Comparison of ENCODE assay signal across 1 cellular context in the genomic region with DNA sequence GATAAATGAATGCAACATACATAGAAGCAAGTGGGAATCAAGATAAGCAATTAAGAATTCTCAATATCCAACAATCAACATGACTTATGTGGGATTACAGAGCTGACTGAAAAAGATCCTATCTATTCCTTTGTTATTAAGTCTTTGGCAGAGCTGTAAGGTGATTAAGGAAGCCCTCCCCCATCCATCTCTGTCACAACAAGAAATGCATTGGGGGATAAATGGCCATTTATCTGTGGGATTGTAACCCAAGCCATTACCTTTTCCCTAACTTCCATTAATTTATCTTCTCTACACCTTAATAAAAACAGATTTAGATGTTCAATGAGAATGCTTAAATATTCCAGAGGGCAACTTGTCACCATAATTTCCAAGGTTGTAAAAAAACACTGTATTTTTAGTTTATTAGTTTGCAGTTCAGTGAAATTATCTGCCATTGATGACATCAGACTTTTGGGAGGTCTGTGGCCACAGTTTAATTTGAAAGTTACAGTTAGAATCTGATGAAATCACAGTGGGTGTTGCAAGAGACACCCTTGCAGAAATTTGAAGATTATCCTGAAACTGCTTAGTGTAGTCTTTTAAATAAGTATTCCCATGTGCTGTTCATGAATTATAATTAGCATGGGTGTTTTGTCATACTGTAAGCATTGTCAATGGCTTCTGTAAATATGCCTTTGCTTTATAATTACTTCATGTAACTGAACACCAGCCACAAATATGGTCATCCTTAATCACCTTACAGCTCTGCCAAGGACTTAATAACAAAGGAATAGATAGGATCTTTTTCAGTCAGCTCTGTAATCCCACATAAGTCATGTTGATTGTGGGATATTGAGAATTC.
TF ChIP-seq lines count a peak whose summit lies in the region.

No MANE protein-coding gene starts in this region.

TF ChIP-seq in GM23338, 12 proteins besides CTCF, POLR2A, EP300 and RAD21 (continued from another document):
- TF ChIP-seq ZNF462 (CRISPR knock-in tag; IDR thresholded peaks at IDR 0.05) (no peak), NANOG (IDR thresholded peaks at IDR 0.05; ENCODE audit: borderline replicate concordance) (no peak), ZNF331 (CRISPR knock-in tag; IDR thresholded peaks at IDR 0.05; ENCODE audit: low read depth) (no peak), STAT1 (IDR thresholded peaks at IDR 0.05; ENCODE audit: unreplicated experiment) (no peak), POLR2AphosphoS5 (IDR thresholded peaks at IDR 0.05; ENCODE audit: low read depth) (no peak)
